In the genomic region with DNA sequence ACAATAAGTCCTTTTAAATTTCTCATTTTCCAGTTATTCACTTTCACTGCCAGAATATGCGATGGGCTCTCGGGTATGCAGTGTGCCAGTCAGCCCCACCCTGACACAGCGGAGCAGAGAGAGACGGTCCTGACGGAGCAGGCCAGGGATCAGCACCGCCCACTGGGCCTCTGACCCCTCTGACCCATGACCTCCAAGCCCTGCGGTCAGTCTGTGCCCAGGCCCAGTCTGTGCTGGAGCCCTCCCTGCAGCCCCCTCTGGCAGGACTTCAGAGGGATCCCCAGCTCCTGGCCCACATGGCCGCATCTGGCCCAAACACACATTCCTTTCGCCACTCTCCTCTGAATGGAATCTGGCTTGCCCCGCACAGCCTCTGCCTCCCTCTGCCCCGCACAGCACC, we compare ENCODE assay signal across 2 cellular contexts.
TF ChIP-seq lines count a peak whose summit lies in the region.

No MANE protein-coding gene starts in this region.

TF ChIP-seq in IMR-90, 13 proteins besides CTCF, POLR2A, EP300 and RAD21:
- no peak for TF ChIP-seq MAFK (IDR thresholded peaks at IDR 0.05; ENCODE audit: low read depth, low read length)

TF ChIP-seq in HepG2, 621 proteins besides CTCF, POLR2A, EP300 and RAD21:
- TF ChIP-seq ZBTB20 (CRISPR knock-in tag; IDR thresholded peaks at IDR 0.05; ENCODE audit: borderline replicate concordance, low read depth) (no peak), ZNF670 (CRISPR knock-in tag; IDR thresholded peaks at IDR 0.05; ENCODE audit: borderline replicate concordance) (no peak), PCBP1 (IDR thresholded peaks at IDR 0.05; ENCODE audit: borderline replicate concordance, low read depth, low read length) (no peak), EHMT2 (IDR thresholded peaks at IDR 0.05; ENCODE audit: borderline replicate concordance, low read depth, low read length) (no peak), KMT2A (CRISPR knock-in tag; IDR thresholded peaks at IDR 0.05) (no peak), DDIT3 (CRISPR knock-in tag; IDR thresholded peaks at IDR 0.05) (no peak), ESRRA (CRISPR knock-in tag; IDR thresholded peaks at IDR 0.05; ENCODE audit: low read depth) (no peak), NR2C2 (CRISPR knock-in tag; IDR thresholded peaks at IDR 0.05; ENCODE audit: borderline replicate concordance) (peak; percentile 77), ZSCAN30 (CRISPR knock-in tag; IDR thresholded peaks at IDR 0.05) (no peak), HDAC1 (CRISPR knock-in tag; IDR thresholded peaks at IDR 0.05) (no peak), ZSCAN22 (CRISPR knock-in tag; IDR thresholded peaks at IDR 0.05) (no peak), MEIS1 (CRISPR knock-in tag; IDR thresholded peaks at IDR 0.05; ENCODE audit: borderline replicate concordance) (no peak), PHB2 (IDR thresholded peaks at IDR 0.05; ENCODE audit: partially characterized antibody) (no peak), TCF12 (IDR thresholded peaks at IDR 0.05) (no peak), TCF12 (CRISPR knock-in tag; IDR thresholded peaks at IDR 0.05) (no peak), NR2F1 (CRISPR knock-in tag; IDR thresholded peaks at IDR 0.05) (peak in 1 of 2 experiments; percentile 45; a peak in 1 of 4 replicates), NR2F2 (IDR thresholded peaks at IDR 0.05; ENCODE audit: borderline replicate concordance, low read depth) (peak; percentile 55; the same call in 1 of the 2 replicates), ZSCAN25 (CRISPR knock-in tag; IDR thresholded peaks at IDR 0.05) (peak; percentile 78), NR2F6 (IDR thresholded peaks at IDR 0.05) (peak; percentile 57), NR2F6 (CRISPR knock-in tag; IDR thresholded peaks at IDR 0.05) (peak; percentile 54), ZNF788 (CRISPR knock-in tag; IDR thresholded peaks at IDR 0.05; ENCODE audit: borderline replicate concordance) (no peak), RBM39 (IDR thresholded peaks at IDR 0.05; ENCODE audit: low read depth, low read length, poor library complexity, severe bottlenecking) (no peak), ZNF383 (CRISPR knock-in tag; IDR thresholded peaks at IDR 0.05; ENCODE audit: borderline replicate concordance) (no peak), MTA1 (CRISPR knock-in tag; IDR thresholded peaks at IDR 0.05; ENCODE audit: borderline replicate concordance) (no peak)
